18 cellular contexts compared by ENCODE assay signal in the genomic region with DNA sequence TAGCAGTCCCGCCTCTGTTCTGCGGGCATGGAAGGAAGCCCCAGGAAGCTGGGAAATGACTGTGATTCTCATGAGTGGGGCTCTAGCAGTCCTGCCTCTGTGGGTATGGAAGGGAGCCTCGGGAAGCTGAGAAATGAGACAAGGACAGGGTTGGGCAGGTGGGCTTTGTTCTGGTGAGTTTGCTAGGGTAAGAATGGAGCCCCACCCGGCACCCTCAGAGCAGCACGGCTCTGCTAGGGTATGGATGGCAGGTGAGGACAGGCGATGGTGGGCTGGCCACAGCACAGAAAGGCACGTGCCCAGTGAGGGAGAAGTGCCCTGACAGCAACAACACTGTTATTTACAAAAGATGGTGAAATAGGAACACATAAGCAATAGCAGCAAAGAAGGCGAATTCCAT.
"Had no signal": no experiment of that assay in that cellular context is flagged by ENCODE, and none has a peak within 500 bp of the region (broad histone marks: within the 10 kb centered on the region; RNA-seq: fewer than 3 reads in every experiment).

No MANE protein-coding gene starts in this region.

- H3K4me1 Mint-ChIP-seq: stimulated activated memory B cell treated with anti-CD40 and anti-IgM and Interleukin-4, amounts not matched to agents 10 μg/mL and 1 μg/mL and 100 μg/mL, for 72 hours had no signal

- H3K27me3 ChIP-seq: breast epithelium, spleen had no signal

- H3K27ac ChIP-seq: breast epithelium, prostate gland, spleen had no signal

- H3K9me3 ChIP-seq: breast epithelium, prostate gland, spleen had no signal

- H3K9me3 Mint-ChIP-seq: activated CD4-positive, alpha-beta T cell treated with anti-CD3 and anti-CD28 coated beads, Interleukin-2, amount 10 ng/mL, durations not matched to agents 7 days and 5 days; activated T-cell treated with anti-CD3 and anti-CD28 coated beads, Interleukin-2, amount 50 U/mL, for 72 hours; stimulated activated memory B cell treated with anti-CD40 and anti-IgM and Interleukin-4, amounts not matched to agents 10 μg/mL and 1 μg/mL and 100 μg/mL, for 72 hours had no signal

- DNase-seq: activated CD4-positive, alpha-beta T cell treated with anti-CD3 and anti-CD28 coated beads, Interleukin-2, amount 10 ng/mL, durations not matched to agents 7 days and 5 days; activated CD8-positive, alpha-beta memory T cell treated with anti-CD3 and anti-CD28 coated beads, Interleukin-2, amount 50 U/mL, for 48 hours; activated effector memory CD4-positive, alpha-beta T cell treated with anti-CD3 and anti-CD28 coated beads, Interleukin-2, amount 50 U/mL, for 16 hours; activated naive CD4-positive, alpha-beta T cell treated with anti-CD3 and anti-CD28 coated beads, Interleukin-2, amount 50 U/mL, for 16 hours; activated T-cell treated with anti-CD3 and anti-CD28 coated beads, Interleukin-2, amount 50 U/mL, for 72 hours; aorta; effector CD8-positive, alpha-beta T cell; hippocampal formation; left colon; midbrain; spleen; stimulated activated CD4-positive, alpha-beta T cell treated with anti-CD3 and anti-CD28 coated beads, Interleukin-4, amount 100 ng/mL, for 4 hours had no signal

- H3K27me3 Mint-ChIP-seq: activated CD4-positive, alpha-beta T cell treated with anti-CD3 and anti-CD28 coated beads, Interleukin-2, amount 10 ng/mL, durations not matched to agents 7 days and 5 days; stimulated activated memory B cell treated with anti-CD40 and anti-IgM and Interleukin-4, amounts not matched to agents 10 μg/mL and 1 μg/mL and 100 μg/mL, for 72 hours had no signal

- H3K4me3 ChIP-seq: breast epithelium, lung, prostate gland, spleen had no signal

- H3K27ac Mint-ChIP-seq: activated CD4-positive, alpha-beta T cell treated with anti-CD3 and anti-CD28 coated beads, Interleukin-2, amount 10 ng/mL, durations not matched to agents 7 days and 5 days; activated T-cell treated with anti-CD3 and anti-CD28 coated beads, Interleukin-2, amount 50 U/mL, for 72 hours; stimulated activated memory B cell treated with anti-CD40 and anti-IgM and Interleukin-4, amounts not matched to agents 10 μg/mL and 1 μg/mL and 100 μg/mL, for 72 hours had no signal

- H3K36me3 ChIP-seq: breast epithelium, prostate gland had no signal

- H3K36me3 Mint-ChIP-seq: stimulated activated memory B cell treated with anti-CD40 and anti-IgM and Interleukin-4, amounts not matched to agents 10 μg/mL and 1 μg/mL and 100 μg/mL, for 72 hours had no signal

- H3K4me3 Mint-ChIP-seq: activated CD4-positive, alpha-beta T cell treated with anti-CD3 and anti-CD28 coated beads, Interleukin-2, amount 10 ng/mL, durations not matched to agents 7 days and 5 days; activated T-cell treated with anti-CD3 and anti-CD28 coated beads, Interleukin-2, amount 50 U/mL, for 72 hours; stimulated activated memory B cell treated with anti-CD40 and anti-IgM and Interleukin-4, amounts not matched to agents 10 μg/mL and 1 μg/mL and 100 μg/mL, for 72 hours had no signal

- ATAC-seq: activated CD4-positive, CD25-positive, alpha-beta regulatory T cell treated with anti-CD3 and anti-CD28 coated beads, Interleukin-2, amount 50 U/mL, for 24 hours; activated T-cell treated with anti-CD3 and anti-CD28 coated beads, Interleukin-2, amount 50 U/mL, for 72 hours; left colon; sciatic nerve; stimulated activated memory B cell treated with anti-CD40 and anti-IgM and Interleukin-4, amounts not matched to agents 10 μg/mL and 1 μg/mL and 100 μg/mL, for 72 hours had no signal
